Comparison of ENCODE assay signal across 10 cellular contexts in genomic region chr2:127084611-127085031, GRCh38. TPM values are rescaled to one million over a fixed set of nuclear protein-coding genes. Genes with fewer than 3 reads are reported as not detected.
DNase-seq lines count a peak whose midpoint lies in the region; ATAC-seq and TF ChIP-seq lines count a peak whose summit lies in the region.
"Had no signal": no experiment of that assay in that cellular context is flagged by ENCODE, and none has a peak within 500 bp of the region (broad histone marks: within the 10 kb centered on the region; RNA-seq: fewer than 3 reads in every experiment).

No MANE protein-coding gene starts in this region.

- no peak overlapping the region for H2AFZ ChIP-seq in SK-N-SH (ENCODE audit: low read depth)

- H3K4me1 ChIP-seq in SK-N-SH (ENCODE audit: control insufficient read depth in 1 of 2, insufficient read depth in 2 of 2, low read depth in 1 of 2, low read length in 1 of 2) (peaks cover 12 to 40% of the 10 kb centered on the region in 2 experiments; a peak in 2 of 4 replicates), subcutaneous abdominal adipose tissue (ENCODE audit: control insufficient read depth in 5 of 5, insufficient read depth in 5 of 5, low read length in 5 of 5) (peaks cover 17 to 92% (median 89%) of the 10 kb centered on the region in 5 donors)

- POLR2A ChIA-PET in SK-N-SH (lab: Yijun Ruan, JAX) = interaction anchor here (0.7 kb wide), 1 partner anchor 209 kb away, joined by 3 read pairs; the partner anchor contains the start of gene ERCC3

- TF ChIP-seq RAD21 in SK-N-SH (IDR thresholded peaks at IDR 0.05; ENCODE audit: low read length) = no peak

- H3K9me3 ChIP-seq in SK-N-SH = no peaks in the 10 kb centered on the region
- no peaks in the 10 kb centered on the region for H3K9me3 ChIP-seq in subcutaneous abdominal adipose tissue (ENCODE audit: control insufficient read depth in 5 of 5, low read length in 5 of 5)

- H4K20me1 ChIP-seq in SK-N-SH (ENCODE audit: insufficient read depth) = 0 out of 2 replicates have a peak, but pooled peaks cover 10% of the 10 kb centered on the region

- peaks cover 4% of the 10 kb centered on the region for H3F3A ChIP-seq in SK-N-SH (replicated peaks; ENCODE audit: insufficient read depth)

- H3K36me3 ChIP-seq in SK-N-SH (replicated peaks in 1 of 2; ENCODE audit: control insufficient read depth in 1 of 2, insufficient read depth in 2 of 2, low read length in 1 of 2) (no peaks in the 10 kb centered on the region), subcutaneous abdominal adipose tissue (ENCODE audit: control insufficient read depth in 5 of 5, insufficient read depth in 5 of 5, low read length in 5 of 5) (no peaks in the 10 kb centered on the region)

- ATAC-seq in SK-N-SH treated with all-trans-retinoic acid at 6 μM for 48 hours (no peak), GM19397 (IDR thresholded peaks at IDR 0.05; ENCODE audit: unreplicated experiment) (no peak)
- ATAC-seq: K562 had no signal

- no peak overlapping the region for H3K27ac ChIP-seq in SK-N-SH (ENCODE audit: low read depth in 2 of 2, low read length in 1 of 2)
- H3K27ac ChIP-seq in layer of hippocampus (ENCODE audit: low read depth, low read length) = peak overlapping the region; percentile 14
- peak overlapping the region; percentile 94 for H3K27ac ChIP-seq in subcutaneous abdominal adipose tissue (ENCODE audit: low read depth, low read length)
- H3K27ac ChIP-seq: 22Rv1 had no signal

- CTCF ChIA-PET in SK-N-SH (lab: Yijun Ruan, JAX) = interaction anchor here (1.3 kb wide), 1 partner anchor 17 kb away, joined by 3 read pairs; no protein-coding TSS in a partner anchor

- no peaks in the 10 kb centered on the region; the same call in none of the 2 replicates for H3K79me2 ChIP-seq in SK-N-SH (ENCODE audit: insufficient read depth)

- no peaks in the 10 kb centered on the region for H3K9me2 ChIP-seq in SK-N-SH

- no peak for TF ChIP-seq CTCF in SK-N-SH (IDR thresholded peaks at IDR 0.05)

- no peak for TF ChIP-seq EP300 in SK-N-SH (IDR thresholded peaks at IDR 0.05; ENCODE audit: borderline replicate concordance in 1 of 2, low read depth in 1 of 2, low read length in 1 of 2)

- no peak for DNase-seq in SK-N-SH
- DNase-seq in activated gamma-delta T cell treated with Interleukin-2 at 50 U/mL for 16 hours = peak; percentile 53
- DNase-seq in SK-N-DZ (ENCODE audit: low spot score) = no peak
- no peak for DNase-seq in NCI-H187 treated with DMSO at 0.1 percent for 48 hours (lab: John Stamatoyannopoulos, UW)

- H3K4me2 ChIP-seq in SK-N-SH = peak overlapping the region; percentile 44

- H3K9ac ChIP-seq in SK-N-SH (no peak overlapping the region), subcutaneous abdominal adipose tissue (ENCODE audit: low read length in 5 of 5) (peak overlapping the region in 1 of 5 donors; percentile 43)

- no peak overlapping the region for H3K4me3 ChIP-seq in SK-N-SH (ENCODE audit: low read depth in 2 of 2, low read length in 1 of 2)
- peak overlapping the region in 1 of 5 donors; percentile 25 for H3K4me3 ChIP-seq in subcutaneous abdominal adipose tissue (ENCODE audit: low read depth in 1 of 5, low read length in 5 of 5)
- H3K4me3 ChIP-seq: K562 had no signal

- WGBS in SK-N-SH (ENCODE audit: low lambda C conversion rate) = 100% methylated on average over 6 of the region's 7 CpGs

- H3K27me3 ChIP-seq in SK-N-SH (ENCODE audit: insufficient read depth) (no peaks in the 10 kb centered on the region), layer of hippocampus (ENCODE audit: control insufficient read depth, insufficient read depth, low read length) (no peaks in the 10 kb centered on the region), subcutaneous abdominal adipose tissue (ENCODE audit: control insufficient read depth in 5 of 5, insufficient read depth in 4 of 5, low read length in 5 of 5) (no peaks in the 10 kb centered on the region)

TF ChIP-seq in SK-N-SH, 30 proteins besides CTCF, POLR2A, EP300 and RAD21 (continues in another document):
- TF ChIP-seq GABPA (IDR thresholded peaks at IDR 0.05; ENCODE audit: low read depth) (no peak), ZBTB33 (IDR thresholded peaks at IDR 0.05; ENCODE audit: borderline replicate concordance, low read depth) (no peak), POLR2AphosphoS5 (IDR thresholded peaks at IDR 0.05; ENCODE audit: low read depth, low read length) (no peak), FOSL2 (IDR thresholded peaks at IDR 0.05; ENCODE audit: borderline replicate concordance, low read depth) (no peak), NFIC (IDR thresholded peaks at IDR 0.05; ENCODE audit: borderline replicate concordance) (no peak), SMC3 (IDR thresholded peaks at IDR 0.05; ENCODE audit: low read depth, low read length) (no peak), RFX5 (IDR thresholded peaks at IDR 0.05; ENCODE audit: low read length) (no peak), USF1 (IDR thresholded peaks at IDR 0.05; ENCODE audit: borderline replicate concordance, low read depth) (no peak), YY1 (IDR thresholded peaks at IDR 0.05; ENCODE audit: low read depth) (no peak), TCF12 (IDR thresholded peaks at IDR 0.05) (no peak), RXRA (IDR thresholded peaks at IDR 0.05; ENCODE audit: borderline replicate concordance, low read depth) (no peak), TEAD4 (IDR thresholded peaks at IDR 0.05; ENCODE audit: borderline replicate concordance, insufficient read depth) (no peak), ELF1 (IDR thresholded peaks at IDR 0.05) (no peak)

TF ChIP-seq in SK-N-SH treated with all-trans-retinoic acid at 6 μM for 48 hours, 23 proteins besides CTCF, POLR2A, EP300 and RAD21 (continues in another document):
- TF ChIP-seq PATZ1 (CRISPR knock-in tag; IDR thresholded peaks at IDR 0.05; ENCODE audit: borderline replicate concordance) (no peak), ZNF70 (CRISPR knock-in tag; IDR thresholded peaks at IDR 0.05) (no peak), TCF4 (CRISPR knock-in tag; IDR thresholded peaks at IDR 0.05; ENCODE audit: borderline replicate concordance) (no peak), BACH2 (CRISPR knock-in tag; IDR thresholded peaks at IDR 0.05; ENCODE audit: borderline replicate concordance) (no peak), ZNF8 (CRISPR knock-in tag; IDR thresholded peaks at IDR 0.05) (no peak), TSHZ2 (CRISPR knock-in tag; IDR thresholded peaks at IDR 0.05) (no peak), POU6F1 (CRISPR knock-in tag; IDR thresholded peaks at IDR 0.05; ENCODE audit: borderline replicate concordance, low read depth) (no peak)

RNA-seq across cellular contexts. Expression of gene BIN1, which starts 22.3 kb away (rescaled TPM):
- 31.5 and 40.3 TPM in 2 replicates for polyA plus RNA-seq in SK-N-SH (2012; rRNA removed)
- polyA plus RNA-seq in SK-N-SH (2012; cell fraction: cytosol; rRNA removed) = 20.0 and 26.8 TPM in 2 replicates
- 38.8 and 49.6 TPM in 2 replicates for polyA plus RNA-seq in SK-N-SH (2012; cell fraction: nucleus; rRNA removed)
- 73.3 and 73.9 TPM in 2 replicates for polyA plus RNA-seq in SK-N-DZ (2014; cell fraction: cytosol; rRNA removed)
- 151 and 178 TPM in 2 replicates for polyA plus RNA-seq in SK-N-DZ (2014; cell fraction: nucleus; rRNA removed)

Comparison
In these comparisons a context has a peak if more than half of its experiments do, and no peak if none do; other contexts are left out.
1. H3K27ac ChIP-seq: peak in layer of hippocampus (single experiment) and subcutaneous abdominal adipose tissue (single experiment); none in SK-N-SH (0 of 2).